24 cellular contexts compared by ENCODE assay signal in the genomic region with DNA sequence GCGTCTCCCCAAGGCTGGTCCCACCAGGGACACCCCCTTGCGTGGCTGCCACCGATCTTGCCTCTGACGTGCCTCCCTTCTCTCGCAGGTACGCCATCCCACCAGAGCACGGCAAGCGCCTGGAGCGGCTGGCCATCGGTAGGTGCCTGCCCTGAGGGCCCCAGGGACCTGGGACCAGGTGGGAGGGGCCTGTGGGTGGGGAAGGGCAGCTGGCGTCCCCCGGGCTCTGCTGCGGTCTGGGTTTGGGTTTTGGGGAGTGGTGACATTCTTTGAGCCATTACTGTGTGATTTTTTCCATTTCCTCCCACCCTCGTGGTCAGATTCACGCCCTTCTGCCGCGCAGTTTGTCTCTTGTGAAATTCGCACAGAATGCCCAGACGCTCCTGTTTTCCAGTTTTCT.
DNase-seq lines count a peak whose midpoint lies in the region; ATAC-seq and TF ChIP-seq lines count a peak whose summit lies in the region.
"Had no signal": no experiment of that assay in that cellular context is flagged by ENCODE, and none has a peak within 500 bp of the region (broad histone marks: within the 10 kb centered on the region; RNA-seq: fewer than 3 reads in every experiment).

No MANE protein-coding gene starts in this region.

- peak overlapping the region in 7 of 11 experiments; percentile 22 to 73 (median 66); a peak in 12 of 22 replicates for H3K27ac ChIP-seq in BLaER1 treated with 17β-estradiol and CSF1 and Interleukin-3, amounts not matched to agents 10 nM and 100 nM
- H3K27ac ChIP-seq in neuronal stem cell (replicated peaks; ENCODE audit: low read length) = no peak overlapping the region
- H3K27ac ChIP-seq in naive thymus-derived CD4-positive, alpha-beta T cell (ENCODE audit: low read depth, low read length) = no peak overlapping the region
- H3K27ac ChIP-seq: HL-60, SK-N-MC had no signal

- H3K4me3 ChIP-seq in BLaER1 treated with 17β-estradiol and CSF1 and Interleukin-3, amounts not matched to agents 10 nM and 100 nM = peak overlapping the region in 7 of 10 experiments; percentile 1 to 48 (median 31); a peak in 8 of 20 replicates
- H3K4me3 ChIP-seq in neuronal stem cell (ENCODE audit: low read length in 2 of 2) = no peak overlapping the region
- H3K4me3 ChIP-seq in naive thymus-derived CD4-positive, alpha-beta T cell (ENCODE audit: low read length) = no peak overlapping the region
- H3K4me3 ChIP-seq: MG63, SK-N-MC had no signal

- peak overlapping the region; percentile 48 for H3K18ac ChIP-seq in neuronal stem cell (ENCODE audit: low read length)

- H3K23ac ChIP-seq in neuronal stem cell (ENCODE audit: low read depth, low read length, poor library complexity) = peak overlapping the region; percentile 65

- H3K36me3 Mint-ChIP-seq in IgD-negative memory B cell = no peaks in the 10 kb centered on the region
- no peaks in the 10 kb centered on the region for H3K36me3 Mint-ChIP-seq in endothelial cell (ENCODE audit: low read depth, unreplicated experiment)
- peaks cover 0 to 8% (median 0%) of the 10 kb centered on the region in 5 donors for H3K36me3 Mint-ChIP-seq in naive thymus-derived CD4-positive, alpha-beta T cell

- H2AK5ac ChIP-seq in neuronal stem cell (ENCODE audit: low read depth, low read length) = no peak overlapping the region

- H3K9me3 ChIP-seq in BLaER1 treated with 17β-estradiol and CSF1 and Interleukin-3, amounts not matched to agents 10 nM and 100 nM (replicated peaks in 1 of 11) = no peaks in the 10 kb centered on the region
- no peaks in the 10 kb centered on the region for H3K9me3 ChIP-seq in neuronal stem cell (replicated peaks in 1 of 2; ENCODE audit: control insufficient read depth in 2 of 2, insufficient read depth in 1 of 2, low read depth in 1 of 2, low read length in 2 of 2)
- H3K9me3 ChIP-seq in naive thymus-derived CD4-positive, alpha-beta T cell (ENCODE audit: control insufficient read depth in 2 of 3, low read length in 3 of 3) = no peaks in the 10 kb centered on the region
- H3K9me3 ChIP-seq: MG63 had no signal

- H3K27ac Mint-ChIP-seq in IgD-negative memory B cell (peak overlapping the region; percentile 45 to 93 (median 71)), endothelial cell (ENCODE audit: unreplicated experiment) (no peak overlapping the region)
- peak overlapping the region in 1 of 9 donors; percentile 25 for H3K27ac Mint-ChIP-seq in naive thymus-derived CD4-positive, alpha-beta T cell
- H3K27ac Mint-ChIP-seq: CD4-positive, CD25-positive, alpha-beta regulatory T cell had no signal

- intact Hi-C loops in naive thymus-derived CD4-positive, alpha-beta T cell (cut with micrococcal nuclease) = no loop called here

- H3K4me1 ChIP-seq in BLaER1 treated with 17β-estradiol and CSF1 and Interleukin-3, amounts not matched to agents 10 nM and 100 nM = peaks cover 64 to 83% (median 80%) of the 10 kb centered on the region in 10 experiments
- peaks cover 7 to 11% of the 10 kb centered on the region in 2 donors for H3K4me1 ChIP-seq in neuronal stem cell (ENCODE audit: control insufficient read depth in 2 of 2, insufficient read depth in 1 of 2, low read depth in 1 of 2, low read length in 2 of 2)
- peaks cover 0 to 4% of the 10 kb centered on the region in 2 donors for H3K4me1 ChIP-seq in naive thymus-derived CD4-positive, alpha-beta T cell (ENCODE audit: control insufficient read depth in 2 of 2, insufficient read depth in 2 of 2, low read length in 2 of 2)

- no peak overlapping the region for H2BK15ac ChIP-seq in neuronal stem cell (ENCODE audit: low read length)

- no peak overlapping the region for H2BK120ac ChIP-seq in neuronal stem cell (ENCODE audit: low read depth, low read length)

- H4K91ac ChIP-seq in neuronal stem cell (ENCODE audit: low read depth, low read length, poor library complexity) = no peak overlapping the region

- H3K4me3 Mint-ChIP-seq in IgD-negative memory B cell (peak overlapping the region in 2 of 4 donors; percentile 71 to 88), endothelial cell (ENCODE audit: unreplicated experiment) (peak overlapping the region; percentile 25)
- no peak overlapping the region for H3K4me3 Mint-ChIP-seq in naive thymus-derived CD4-positive, alpha-beta T cell
- H3K4me3 Mint-ChIP-seq: CD4-positive, CD25-positive, alpha-beta regulatory T cell had no signal

- DNase-seq in endothelial cell (ENCODE audit: low spot score) = no peak
- no peak for DNase-seq in neuronal stem cell (ENCODE audit: low spot score)
- DNase-seq in naive thymus-derived CD4-positive, alpha-beta T cell = no peak
- DNase-seq in occipital lobe (lab: John Stamatoyannopoulos, UW) = no peak
- no peak for DNase-seq in left lobe of liver (ENCODE audit: low spot score)
- DNase-seq in HUDEP-2 (lab: John Stamatoyannopoulos, UW; ENCODE audit: unreplicated experiment in 76 of 76) = no peak
- DNase-seq: AML-193; CD4-positive, CD25-positive, alpha-beta regulatory T cell; COR-L47; DMS 273 treated with DMSO at 0.1 percent for 48 hours; DND-41; HCEC 1CT; Kasumi-1; MG63; NCI-H1105 treated with DMSO at 0.1 percent for 48 hours; NCI-H1694; NCI-H510A treated with DMSO at 0.1 percent for 48 hours; NCI-H774; OCI-M1; SHP77 had no signal

- no peak overlapping the region for H2AFZ ChIP-seq in neuronal stem cell (ENCODE audit: low read length)

- no peak for ATAC-seq in naive thymus-derived CD4-positive, alpha-beta T cell
- ATAC-seq in left lobe of liver = no peak

- H3K14ac ChIP-seq in neuronal stem cell (ENCODE audit: low read length) = peak overlapping the region; percentile 21

- H3K4ac ChIP-seq in neuronal stem cell (ENCODE audit: low read length) = no peak overlapping the region

- H3K79me1 ChIP-seq in neuronal stem cell (ENCODE audit: low read depth, low read length) = peaks cover 10% of the 10 kb centered on the region

- POLR2A ChIA-PET in naive thymus-derived CD4-positive, alpha-beta T cell (lab: Charles Lee) = no interaction called here

- H4K20me1 ChIP-seq in BLaER1 treated with 17β-estradiol and CSF1 and Interleukin-3, amounts not matched to agents 10 nM and 100 nM = peaks cover 94 to 100% (median 100%) of the 10 kb centered on the region in 11 experiments

- H3K27me3 ChIP-seq in BLaER1 treated with 17β-estradiol and CSF1 and Interleukin-3, amounts not matched to agents 10 nM and 100 nM = peaks cover 0 to 39% (median 26%) of the 10 kb centered on the region in 11 experiments; a peak in 11 of 22 replicates
- H3K27me3 ChIP-seq in neuronal stem cell (ENCODE audit: control insufficient read depth in 3 of 3, insufficient read depth in 3 of 3, low read depth in 1 of 3, low read length in 3 of 3) = no peaks in the 10 kb centered on the region
- H3K27me3 ChIP-seq in naive thymus-derived CD4-positive, alpha-beta T cell (ENCODE audit: control insufficient read depth in 2 of 2, insufficient read depth in 2 of 2, low read length in 2 of 2) = no peaks in the 10 kb centered on the region
- H3K27me3 ChIP-seq: MG63 had no signal

- no peaks in the 10 kb centered on the region for H3K9me3 Mint-ChIP-seq in IgD-negative memory B cell
- no peaks in the 10 kb centered on the region for H3K9me3 Mint-ChIP-seq in endothelial cell (ENCODE audit: unreplicated experiment)
- H3K9me3 Mint-ChIP-seq in naive thymus-derived CD4-positive, alpha-beta T cell = no peaks in the 10 kb centered on the region

- peak overlapping the region; percentile 73 to 99 (median 94) for H3K4me2 ChIP-seq in BLaER1 treated with 17β-estradiol and CSF1 and Interleukin-3, amounts not matched to agents 10 nM and 100 nM
- H3K4me2 ChIP-seq in neuronal stem cell (ENCODE audit: insufficient read depth, low read length, poor library complexity, severe bottlenecking) = no peak overlapping the region

- H3K9ac ChIP-seq in BLaER1 treated with 17β-estradiol and CSF1 and Interleukin-3, amounts not matched to agents 10 nM and 100 nM = peak overlapping the region in 9 of 11 experiments; percentile 14 to 67 (median 45); a peak in 13 of 22 replicates
- H3K9ac ChIP-seq in neuronal stem cell (ENCODE audit: low read depth, low read length, poor library complexity) = no peak overlapping the region

- peaks cover 6 to 75% (median 35%) of the 10 kb centered on the region in 11 experiments; a peak in 20 of 22 replicates for H3K36me3 ChIP-seq in BLaER1 treated with 17β-estradiol and CSF1 and Interleukin-3, amounts not matched to agents 10 nM and 100 nM
- H3K36me3 ChIP-seq in neuronal stem cell (replicated peaks in 1 of 2; ENCODE audit: control insufficient read depth in 2 of 2, insufficient read depth in 2 of 2, low read length in 2 of 2) = peaks cover 5 to 32% of the 10 kb centered on the region in 2 donors
- peaks cover 0 to 39% (median 0%) of the 10 kb centered on the region in 3 experiments for H3K36me3 ChIP-seq in naive thymus-derived CD4-positive, alpha-beta T cell (ENCODE audit: control insufficient read depth in 2 of 3, insufficient read depth in 3 of 3, low read length in 3 of 3)
- H3K36me3 ChIP-seq: MG63 had no signal

- CTCF ChIA-PET in naive thymus-derived CD4-positive, alpha-beta T cell (lab: Charles Lee) = no interaction called here

- no peak overlapping the region for H2BK5ac ChIP-seq in neuronal stem cell (ENCODE audit: low read length)

- no peak for TF ChIP-seq CTCF in endothelial cell (IDR thresholded peaks at IDR 0.05; ENCODE audit: unreplicated experiment)

- peak overlapping the region; percentile 43 for H4K8ac ChIP-seq in neuronal stem cell (ENCODE audit: low read depth, low read length)

- WGBS in neuronal stem cell (ENCODE audit: extremely low coverage in 2 of 2, insufficient read length in 2 of 2, insufficient replicate concordance in 1 of 2), 2 donors = no CpG with 5 or more reads among the region's 19 CpGs

- peaks cover 16 to 25% (median 17%) of the 10 kb centered on the region in 3 donors for H3K4me1 Mint-ChIP-seq in IgD-negative memory B cell
- H3K4me1 Mint-ChIP-seq in endothelial cell (ENCODE audit: unreplicated experiment) = no peaks in the 10 kb centered on the region
- H3K4me1 Mint-ChIP-seq in naive thymus-derived CD4-positive, alpha-beta T cell = peaks cover 0 to 17% (median 3%) of the 10 kb centered on the region in 7 donors

- H3K27me3 Mint-ChIP-seq in IgD-negative memory B cell (no peaks in the 10 kb centered on the region), endothelial cell (ENCODE audit: unreplicated experiment) (peaks cover 3% of the 10 kb centered on the region)
- H3K27me3 Mint-ChIP-seq in naive thymus-derived CD4-positive, alpha-beta T cell = no peaks in the 10 kb centered on the region
- H3K27me3 Mint-ChIP-seq: CD4-positive, CD25-positive, alpha-beta regulatory T cell had no signal

- no peak overlapping the region for H2BK12ac ChIP-seq in neuronal stem cell (ENCODE audit: low read length)

Comparison
In these comparisons a context has a peak if more than half of its experiments do, and no peak if none do; other contexts are left out.
1. H3K27ac ChIP-seq: peak in BLaER1 treated with 17β-estradiol and CSF1 and Interleukin-3, amounts not matched to agents 10 nM and 100 nM (7 of 11); none in neuronal stem cell (single experiment) and naive thymus-derived CD4-positive, alpha-beta T cell (single experiment).
2. H3K4me3 ChIP-seq: peak in BLaER1 treated with 17β-estradiol and CSF1 and Interleukin-3, amounts not matched to agents 10 nM and 100 nM (7 of 10); none in neuronal stem cell (0 of 2) and naive thymus-derived CD4-positive, alpha-beta T cell (single experiment).